ENCODE assay signal across 8 cellular contexts in genomic region chr12:53220857-53221202, GRCh38. TPM values are rescaled to one million over a fixed set of nuclear protein-coding genes. Genes with fewer than 3 reads are reported as not detected.
DNase-seq lines count a peak whose midpoint lies in the region; ATAC-seq and TF ChIP-seq lines count a peak whose summit lies in the region.

No MANE protein-coding gene starts in this region.

- DNase-seq in NK-92 treated with Interleukin-12 subunit alpha and Interleukin-12 subunit beta, amount 100 ng/mL, for 24 hours (lab: John Stamatoyannopoulos, UW): peak; percentile 85
- DNase-seq in NK-92 (lab: John Stamatoyannopoulos, UW; ENCODE audit: unreplicated experiment): no peak
- DNase-seq in NCI-H446 treated with DMSO at 0.1 percent for 48 hours (lab: John Stamatoyannopoulos, UW): peak; percentile 73
- DNase-seq in activated CD4-positive, alpha-beta T cell treated with anti-CD3 and anti-CD28 coated beads for 1 hour: peak; percentile 58
- peak; percentile 87 for DNase-seq in cerebellum (ENCODE audit: low spot score)
- no peak for DNase-seq in kidney epithelial cell (ENCODE audit: low read depth)
- peak; percentile 78 for DNase-seq in stimulated activated CD4-positive, alpha-beta T cell treated with anti-CD3 and anti-CD28 coated beads, Interleukin-12 subunit alpha, Interleukin-12 subunit beta, amount 100 ng/mL, for 4 hours

- no peaks in the 10 kb centered on the region for H3K27me3 ChIP-seq in kidney epithelial cell (ENCODE audit: control insufficient read depth, insufficient read depth, low read length)

- H3K4me3 ChIP-seq in kidney epithelial cell (ENCODE audit: low read depth, low read length): peak overlapping the region; percentile 48

- TF ChIP-seq CTCF in kidney epithelial cell (IDR thresholded peaks at IDR 0.05; ENCODE audit: insufficient read depth, low read length, poor library complexity, severe bottlenecking): no peak

- ATAC-seq in HG03066 (IDR thresholded peaks at IDR 0.05; ENCODE audit: low read depth, unreplicated experiment): peak; percentile 49

- no peaks in the 10 kb centered on the region for H3K36me3 ChIP-seq in kidney epithelial cell (ENCODE audit: control insufficient read depth, insufficient read depth, low read length)

RNA-seq across cellular contexts. Expression of gene RARG, which starts 11.2 kb away (rescaled TPM):
- total RNA-seq in cerebellum (2.9 TPM), kidney epithelial cell (6.1 and 6.9 TPM in 2 replicates)

RNA-seq across cellular contexts. Expression of gene ITGB7, which starts 13.8 kb away (rescaled TPM):
- not detected for total RNA-seq in cerebellum
- total RNA-seq in kidney epithelial cell: 0.75 and 1.6 TPM in 2 replicates

RNA-seq across cellular contexts. Expression of gene CSAD, which starts 40.1 kb away (rescaled TPM):
- 27.9 TPM for total RNA-seq in cerebellum
- total RNA-seq in kidney epithelial cell: 5.3 and 9.1 TPM in 2 replicates

RNA-seq across cellular contexts. Expression of gene ZNF740, which starts 40.3 kb away (rescaled TPM):
- 24.6 TPM for total RNA-seq in cerebellum
- total RNA-seq in kidney epithelial cell: 9.1 and 9.9 TPM in 2 replicates

RNA-seq across cellular contexts. Expression of gene ESPL1, which starts 47.3 kb away (rescaled TPM):
- total RNA-seq in cerebellum (5.1 TPM), kidney epithelial cell (2.2 and 4.0 TPM in 2 replicates)

Comparison
In these comparisons a context has a peak if more than half of its experiments do, and no peak if none do; other contexts are left out.
1. DNase-seq: peak in NK-92 treated with Interleukin-12 subunit alpha and Interleukin-12 subunit beta, amount 100 ng/mL, for 24 hours (single experiment), NCI-H446 treated with DMSO at 0.1 percent for 48 hours (single experiment), activated CD4-positive, alpha-beta T cell treated with anti-CD3 and anti-CD28 coated beads for 1 hour (single experiment), cerebellum (single experiment) and stimulated activated CD4-positive, alpha-beta T cell treated with anti-CD3 and anti-CD28 coated beads, Interleukin-12 subunit alpha, Interleukin-12 subunit beta, amount 100 ng/mL, for 4 hours (single experiment); none in NK-92 (single experiment) and kidney epithelial cell (single experiment).